In the genomic region with DNA sequence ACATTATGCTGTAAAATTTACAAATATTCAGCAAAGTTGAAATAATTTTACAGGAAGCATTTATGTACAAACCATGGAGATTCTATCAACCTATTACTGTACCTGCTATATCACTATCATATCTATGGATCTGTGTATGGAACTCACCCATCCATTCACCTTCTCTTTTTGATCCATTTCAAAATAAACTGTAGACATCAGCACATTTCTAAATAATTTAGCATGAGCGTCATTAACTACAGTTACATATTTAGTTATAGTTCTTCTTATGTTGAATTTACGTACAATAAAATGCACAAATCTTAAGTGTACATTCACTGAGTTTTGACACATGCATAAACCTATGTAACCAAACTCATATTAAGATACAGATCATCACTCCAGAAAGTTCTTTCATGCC, we compare ENCODE assay signal across 30 cellular contexts.
"Had no signal": no experiment of that assay in that cellular context is flagged by ENCODE, and none has a peak within 500 bp of the region (broad histone marks: within the 10 kb centered on the region; RNA-seq: fewer than 3 reads in every experiment).

No MANE protein-coding gene starts in this region.

- H3K4me1 Mint-ChIP-seq: endodermal cell had no signal

- H3K27ac Mint-ChIP-seq: activated CD4-positive, alpha-beta memory T cell treated with anti-CD3 and anti-CD28 coated beads, Interleukin-2, amount 10 ng/mL, durations not matched to agents 7 days and 5 days; activated CD4-positive, alpha-beta T cell treated with anti-CD3 and anti-CD28 coated beads, Interleukin-2, amount 10 ng/mL, durations not matched to agents 7 days and 5 days; activated naive CD4-positive, alpha-beta T cell treated with anti-CD3 and anti-CD28 coated beads, Interleukin-2, amount 50 U/mL, for 24 hours; activated naive CD8-positive, alpha-beta T cell treated with anti-CD3 and anti-CD28 coated beads, Interleukin-2, amount 50 U/mL, for 24 hours; activated T-helper 2 cell treated with anti-CD3 and anti-CD28 coated beads, Interferon-gamma antibody, Interleukin-2, Interleukin-4, amounts not matched to agents 10 μg/mL and 5 μg/mL and 100 μg/mL, durations not matched to agents 14 hours and 24 hours and 36 hours; dendritic cell treated with granulocyte-macrophage colony-stimulating factor and Interleukin-4, amounts not matched to agents 40 ng/mL and 50 ng/mL, for 4 days; endodermal cell; progenitor cell of endocrine pancreas; stimulated activated effector memory CD8-positive, alpha-beta T cell treated with anti-CD3 and anti-CD28 coated beads, Interleukin-12 subunit alpha, Interleukin-12 subunit beta, amount 100 ng/mL, for 72 hours; stimulated activated naive CD8-positive, alpha-beta T cell treated with anti-CD3 and anti-CD28 coated beads, Interleukin-15, Interleukin-2, amounts not matched to agents 100 ng/mL and 50 ng/mL, for 24 hours; type B pancreatic cell had no signal

- H3K36me3 ChIP-seq: breast epithelium, ovary, sigmoid colon, thoracic aorta, vagina had no signal

- H3K4me1 ChIP-seq: breast epithelium, vagina had no signal

- H3K27me3 Mint-ChIP-seq: dendritic cell treated with granulocyte-macrophage colony-stimulating factor and Interleukin-4, amounts not matched to agents 40 ng/mL and 50 ng/mL, for 4 days; progenitor cell of endocrine pancreas; type B pancreatic cell had no signal

- H3K27ac ChIP-seq: breast epithelium, ovary, sigmoid colon, thoracic aorta, vagina had no signal

- DNase-seq: activated CD4-positive, alpha-beta memory T cell treated with anti-CD3 and anti-CD28 coated beads, Interleukin-2, amount 10 ng/mL, durations not matched to agents 7 days and 5 days; activated CD4-positive, alpha-beta T cell treated with anti-CD3 and anti-CD28 coated beads for 1 hour; activated CD4-positive, alpha-beta T cell treated with anti-CD3 and anti-CD28 coated beads, Interleukin-2, amount 10 ng/mL, durations not matched to agents 7 days and 5 days; activated naive CD8-positive, alpha-beta T cell treated with anti-CD3 and anti-CD28 coated beads, Interleukin-2, amount 50 U/mL, for 24 hours; activated T-cell treated with anti-CD3 and anti-CD28 coated beads, Interleukin-2, amount 50 U/mL, for 4 hours; central memory CD4-positive, alpha-beta T cell; endodermal cell; foreskin fibroblast; head of caudate nucleus; hypothalamus; kidney glomerular epithelial cell; mesendoderm; ovary; sigmoid colon; small intestine; stimulated activated CD4-positive, alpha-beta T cell treated with anti-CD3 and anti-CD28 coated beads, Interleukin-4, amount 100 ng/mL, for 24 hours; T-helper 2 cell had no signal

- FAIRE-seq: small intestine had no signal

- H3K9me3 ChIP-seq: breast epithelium, ovary, thoracic aorta, vagina had no signal

- H3K36me3 Mint-ChIP-seq: stimulated activated effector memory CD8-positive, alpha-beta T cell treated with anti-CD3 and anti-CD28 coated beads, Interleukin-12 subunit alpha, Interleukin-12 subunit beta, amount 100 ng/mL, for 72 hours had no signal

- H3K4me3 ChIP-seq: breast epithelium, lung, ovary, sigmoid colon, thoracic aorta, vagina had no signal

- H3K27me3 ChIP-seq: breast epithelium, ovary, sigmoid colon, vagina had no signal

- H3K4me3 Mint-ChIP-seq: activated CD4-positive, alpha-beta memory T cell treated with anti-CD3 and anti-CD28 coated beads, Interleukin-2, amount 10 ng/mL, durations not matched to agents 7 days and 5 days; activated CD4-positive, alpha-beta T cell treated with anti-CD3 and anti-CD28 coated beads, Interleukin-2, amount 10 ng/mL, durations not matched to agents 7 days and 5 days; activated naive CD4-positive, alpha-beta T cell treated with anti-CD3 and anti-CD28 coated beads, Interleukin-2, amount 50 U/mL, for 24 hours; activated naive CD8-positive, alpha-beta T cell treated with anti-CD3 and anti-CD28 coated beads, Interleukin-2, amount 50 U/mL, for 24 hours; activated T-cell treated with anti-CD3 and anti-CD28 coated beads, Interleukin-2, amount 50 U/mL, for 4 hours; dendritic cell treated with granulocyte-macrophage colony-stimulating factor and Interleukin-4, amounts not matched to agents 40 ng/mL and 50 ng/mL, for 4 days; endodermal cell; stimulated activated effector memory CD8-positive, alpha-beta T cell treated with anti-CD3 and anti-CD28 coated beads, Interleukin-12 subunit alpha, Interleukin-12 subunit beta, amount 100 ng/mL, for 72 hours; stimulated activated naive CD8-positive, alpha-beta T cell treated with anti-CD3 and anti-CD28 coated beads, Interleukin-15, Interleukin-2, amounts not matched to agents 100 ng/mL and 50 ng/mL, for 24 hours; type B pancreatic cell had no signal

- H3K9me3 Mint-ChIP-seq: activated CD4-positive, alpha-beta memory T cell treated with anti-CD3 and anti-CD28 coated beads, Interleukin-2, amount 10 ng/mL, durations not matched to agents 7 days and 5 days; stimulated activated effector memory CD8-positive, alpha-beta T cell treated with anti-CD3 and anti-CD28 coated beads, Interleukin-12 subunit alpha, Interleukin-12 subunit beta, amount 100 ng/mL, for 72 hours had no signal

- ATAC-seq: activated naive CD8-positive, alpha-beta T cell treated with anti-CD3 and anti-CD28 coated beads, Interleukin-2, amount 50 U/mL, for 24 hours; activated T-cell treated with anti-CD3 and anti-CD28 coated beads, Interleukin-2, amount 50 U/mL, for 4 hours; esophagus mucosa; left lobe of liver; stimulated activated effector memory CD8-positive, alpha-beta T cell treated with anti-CD3 and anti-CD28 coated beads, Interleukin-12 subunit alpha, Interleukin-12 subunit beta, amount 100 ng/mL, for 72 hours had no signal
